30 cellular contexts compared by ENCODE assay signal in the genomic region with DNA sequence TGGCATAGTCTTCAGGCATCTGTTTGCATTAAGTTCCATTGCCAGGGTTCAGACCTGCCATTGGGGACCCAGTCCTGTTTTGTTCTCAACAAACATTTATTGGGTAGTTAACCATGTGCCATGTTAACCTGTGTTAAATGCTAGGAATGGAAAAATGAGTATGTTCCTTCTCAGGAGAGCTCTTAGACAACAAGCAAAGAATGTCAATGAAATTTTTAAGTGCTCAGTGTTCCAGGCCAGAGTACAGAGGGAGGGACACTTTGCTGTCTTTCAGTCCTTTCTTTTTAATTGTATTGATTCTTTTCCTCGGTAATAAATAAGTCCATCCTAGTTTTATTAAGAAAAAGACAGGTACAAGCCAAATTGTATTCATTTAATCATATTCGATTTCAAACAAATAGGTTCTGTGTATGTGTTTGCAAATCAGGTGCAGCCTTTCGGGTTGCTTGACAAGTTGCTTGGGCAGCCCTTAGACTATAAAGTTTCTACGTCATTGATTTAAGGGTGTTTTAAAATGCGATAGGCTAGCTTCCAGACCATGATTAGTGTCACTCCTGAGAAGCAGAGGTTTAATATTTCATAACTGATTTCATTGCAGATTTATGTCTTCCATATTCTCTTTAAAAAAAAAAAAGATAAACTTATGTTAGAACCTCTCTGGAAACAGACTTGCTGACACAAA.
"Had no signal": no experiment of that assay in that cellular context is flagged by ENCODE, and none has a peak within 500 bp of the region (broad histone marks: within the 10 kb centered on the region; RNA-seq: fewer than 3 reads in every experiment).

No MANE protein-coding gene starts in this region.

- H3K4me1 Mint-ChIP-seq: naive B cell; stimulated activated memory B cell treated with anti-CD40 and anti-IgM and Interleukin-4, amounts not matched to agents 10 μg/mL and 1 μg/mL and 100 μg/mL, for 72 hours; stimulated activated naive CD8-positive, alpha-beta T cell treated with anti-CD3 and anti-CD28 coated beads, Interleukin-15, amount 100 ng/mL, for 72 hours had no signal

- H3K4me1 ChIP-seq: parathyroid adenoma, psoas muscle, right lobe of liver, suprapubic skin, testis, tibial artery, uterus had no signal

- H3K9me3 ChIP-seq: ovary, psoas muscle, right lobe of liver, sigmoid colon, suprapubic skin, testis, tibial artery, transverse colon, uterus had no signal

- H3K9me3 Mint-ChIP-seq: naive B cell; natural killer cell treated with Interleukin-12 subunit alpha and Interleukin-12 subunit beta and Interleukin-15 and Interleukin-18, amount 100 ng/mL, for 72 hours; neural progenitor cell; stimulated activated memory B cell treated with anti-CD40 and anti-IgM and Interleukin-4, amounts not matched to agents 10 μg/mL and 1 μg/mL and 100 μg/mL, for 72 hours; stimulated activated naive CD8-positive, alpha-beta T cell treated with anti-CD3 and anti-CD28 coated beads, Interleukin-15, amount 100 ng/mL, for 72 hours; type B pancreatic cell had no signal

- H3K4me3 ChIP-seq: neural progenitor cell, ovary, psoas muscle, right lobe of liver, sigmoid colon, suprapubic skin, testis, tibial artery, transverse colon, uterus had no signal

- DNase-seq: naive B cell; naive thymus-derived CD8-positive, alpha-beta T cell; occipital lobe; ovary; posterior cingulate gyrus; psoas muscle; right cardiac atrium; right lobe of liver; sigmoid colon; small intestine; stimulated activated CD4-positive, alpha-beta T cell treated with anti-CD3 and anti-CD28 coated beads, Interleukin-15, amount 100 ng/mL, for 24 hours; stimulated activated CD4-positive, alpha-beta T cell treated with anti-CD3 and anti-CD28 coated beads, Interleukin-2, amount 100 ng/mL, for 24 hours; stimulated activated CD4-positive, alpha-beta T cell treated with anti-CD3 and anti-CD28 coated beads, Interleukin-4, amount 100 ng/mL, for 1 hour; stimulated activated CD4-positive, alpha-beta T cell treated with anti-CD3 and anti-CD28 coated beads, Interleukin-4, amount 100 ng/mL, for 4 hours; stimulated activated CD8-positive, alpha-beta memory T cell treated with anti-CD3 and anti-CD28 coated beads, Interleukin-4, amount 100 ng/mL, for 48 hours; stimulated activated naive CD4-positive, alpha-beta T cell; stimulated activated naive CD8-positive, alpha-beta T cell treated with anti-CD3 and anti-CD28 coated beads, Interleukin-15, amount 100 ng/mL, for 72 hours; stimulated activated naive CD8-positive, alpha-beta T cell treated with anti-CD3 and anti-CD28 coated beads, Interleukin-15, Interleukin-2, amounts not matched to agents 100 U/mL and 50 U/mL, for 24 hours; substantia nigra; testis; tibial artery; transverse colon; uterus had no signal

- H3K27ac ChIP-seq: neural progenitor cell, ovary, parathyroid adenoma, psoas muscle, right lobe of liver, sigmoid colon, suprapubic skin, testis, tibial artery, transverse colon, uterus had no signal

- H3K27me3 Mint-ChIP-seq: naive B cell; naive thymus-derived CD8-positive, alpha-beta T cell; natural killer cell treated with Interleukin-12 subunit alpha and Interleukin-12 subunit beta and Interleukin-15 and Interleukin-18, amount 100 ng/mL, for 72 hours; progenitor cell of endocrine pancreas; stimulated activated memory B cell treated with anti-CD40 and anti-IgM and Interleukin-4, amounts not matched to agents 10 μg/mL and 1 μg/mL and 100 μg/mL, for 72 hours; stimulated activated naive CD8-positive, alpha-beta T cell treated with anti-CD3 and anti-CD28 coated beads, Interleukin-15, amount 100 ng/mL, for 72 hours; type B pancreatic cell had no signal

- H3K27ac Mint-ChIP-seq: naive B cell; naive thymus-derived CD8-positive, alpha-beta T cell; natural killer cell treated with Interleukin-12 subunit alpha and Interleukin-12 subunit beta and Interleukin-15 and Interleukin-18, amount 100 ng/mL, for 72 hours; neural progenitor cell; progenitor cell of endocrine pancreas; stimulated activated memory B cell treated with anti-CD40 and anti-IgM and Interleukin-4, amounts not matched to agents 10 μg/mL and 1 μg/mL and 100 μg/mL, for 72 hours; stimulated activated naive CD8-positive, alpha-beta T cell treated with anti-CD3 and anti-CD28 coated beads, Interleukin-15, amount 100 ng/mL, for 72 hours; type B pancreatic cell had no signal

- H3K36me3 ChIP-seq: neural progenitor cell, ovary, right lobe of liver, uterus had no signal

- ATAC-seq: naive thymus-derived CD8-positive, alpha-beta T cell; natural killer cell treated with Interleukin-12 subunit alpha and Interleukin-12 subunit beta and Interleukin-15 and Interleukin-18, amount 100 ng/mL, for 72 hours; psoas muscle; right cardiac atrium; right lobe of liver; stimulated activated memory B cell treated with anti-CD40 and anti-IgM and Interleukin-4, amounts not matched to agents 10 μg/mL and 1 μg/mL and 100 μg/mL, for 72 hours; stimulated activated naive CD8-positive, alpha-beta T cell treated with anti-CD3 and anti-CD28 coated beads, Interleukin-15, amount 100 ng/mL, for 72 hours; stimulated activated naive CD8-positive, alpha-beta T cell treated with anti-CD3 and anti-CD28 coated beads, Interleukin-15, Interleukin-2, amounts not matched to agents 100 U/mL and 50 U/mL, for 24 hours had no signal

- H3K27me3 ChIP-seq: neural progenitor cell, ovary, right lobe of liver, sigmoid colon, suprapubic skin, testis, tibial artery, transverse colon, uterus had no signal

- H3K4me3 Mint-ChIP-seq: naive B cell; naive thymus-derived CD8-positive, alpha-beta T cell; natural killer cell treated with Interleukin-12 subunit alpha and Interleukin-12 subunit beta and Interleukin-15 and Interleukin-18, amount 100 ng/mL, for 72 hours; neural progenitor cell; stimulated activated memory B cell treated with anti-CD40 and anti-IgM and Interleukin-4, amounts not matched to agents 10 μg/mL and 1 μg/mL and 100 μg/mL, for 72 hours; stimulated activated naive CD8-positive, alpha-beta T cell treated with anti-CD3 and anti-CD28 coated beads, Interleukin-15, amount 100 ng/mL, for 72 hours; type B pancreatic cell had no signal
